In the genomic region with DNA sequence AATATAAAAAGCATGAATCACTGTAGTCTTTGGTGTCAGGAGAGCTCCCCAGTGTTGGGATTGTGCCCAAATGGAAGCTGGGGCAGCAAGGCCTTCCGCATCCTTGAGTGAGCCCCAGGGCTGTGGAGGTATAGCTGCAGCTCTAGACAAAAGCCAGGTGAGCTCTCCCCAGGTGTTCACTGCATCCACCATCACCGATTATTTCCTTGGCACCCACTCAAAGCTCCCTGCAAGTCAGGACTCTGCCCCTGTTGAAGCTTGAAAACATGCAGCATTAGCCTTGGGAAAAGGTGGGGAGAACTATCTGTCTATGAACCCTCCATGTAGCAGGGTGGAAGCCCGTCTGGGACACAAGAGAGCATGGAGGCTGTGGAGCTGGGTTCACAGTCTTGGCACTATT, we compare ENCODE assay signal across 27 cellular contexts.
DNase-seq lines count a peak whose midpoint lies in the region; ATAC-seq, FAIRE-seq and TF ChIP-seq lines count a peak whose summit lies in the region.
"Had no signal": no experiment of that assay in that cellular context is flagged by ENCODE, and none has a peak within 500 bp of the region (broad histone marks: within the 10 kb centered on the region; RNA-seq: fewer than 3 reads in every experiment).

No MANE protein-coding gene starts in this region.

- peaks cover 38% of the 10 kb centered on the region for H3K4me1 ChIP-seq in keratinocyte (ENCODE audit: control insufficient read depth, extremely low read depth, insufficient read depth, low read length)

- peak; percentile 81 for FAIRE-seq in keratinocyte (lab: Jason Lieb, UNC)
- FAIRE-seq: A549, GM12878, GM12892, GM18507 had no signal

- no peaks in the 10 kb centered on the region for H3K9me1 ChIP-seq in keratinocyte (ENCODE audit: control insufficient read depth, extremely low read depth, insufficient read depth, low read length)

- H4K20me1 ChIP-seq in keratinocyte (ENCODE audit: control insufficient read depth, extremely low read depth, insufficient read depth, low read length), result no peaks in the 10 kb centered on the region
- H4K20me1 ChIP-seq: BLaER1 treated with 17β-estradiol and CSF1 and Interleukin-3, amounts not matched to agents 10 nM and 100 nM had no signal

- H3K27me3 ChIP-seq in keratinocyte (ENCODE audit: control insufficient read depth, extremely low read depth, insufficient read depth, low read length), result peaks cover 4% of the 10 kb centered on the region

- CTCF ChIA-PET in HEK293T (lab: Yijun Ruan, JAX), result no interaction called here

- POLR2A ChIA-PET in HEK293T (lab: Yijun Ruan, JAX), result no interaction called here

- H2AFZ ChIP-seq in keratinocyte (ENCODE audit: control insufficient read depth, low read length), result no peak overlapping the region

- H3K79me2 ChIP-seq in keratinocyte (ENCODE audit: control insufficient read depth, insufficient read depth, low read length), result no peaks in the 10 kb centered on the region

- DNase-seq in DMS79 treated with DMSO at 0.1 percent for 48 hours (lab: John Stamatoyannopoulos, UW), result peak; percentile 20
- DNase-seq in DMS79 (lab: John Stamatoyannopoulos, UW), result no peak
- DNase-seq in CD14-positive monocyte (ENCODE audit: low spot score), result peak; percentile 24
- DNase-seq in keratinocyte (ENCODE audit: low read depth, low spot score), result no peak
- no peak for DNase-seq in iPS-NIHi11 (ENCODE audit: low spot score)
- DNase-seq in HEK293T (ENCODE audit: extremely low spot score), result no peak
- no peak for DNase-seq in stimulated activated naive CD4-positive, alpha-beta T cell treated with Interleukin-2 at 50 U/mL for 16 hours (lab: John Stamatoyannopoulos, UW)
- DNase-seq: AML-193; CD4-positive, alpha-beta memory T cell; CD4-positive, CD25-positive, alpha-beta regulatory T cell; CD8-positive, alpha-beta memory T cell; COR-L47; DMS 273 treated with DMSO at 0.1 percent for 48 hours; DMS153; DMS53; DND-41; EL; GDM1 had no signal

- no peak overlapping the region for H3K9ac ChIP-seq in keratinocyte (ENCODE audit: control insufficient read depth, extremely low read depth, insufficient read depth, low read length)
- H3K9ac ChIP-seq: BLaER1 treated with 17β-estradiol and CSF1 and Interleukin-3, amounts not matched to agents 10 nM and 100 nM had no signal

- H3K9me3 ChIP-seq in keratinocyte (ENCODE audit: control insufficient read depth, low read depth, low read length), result peaks cover 4% of the 10 kb centered on the region

- no peaks in the 10 kb centered on the region for H3K36me3 Mint-ChIP-seq in CD14-positive monocyte
- H3K36me3 Mint-ChIP-seq: CD4-positive, alpha-beta memory T cell; CD4-positive, CD25-positive, alpha-beta regulatory T cell; CD8-positive, alpha-beta memory T cell had no signal

- peak overlapping the region; percentile 17 for H3K4me2 ChIP-seq in keratinocyte (ENCODE audit: control insufficient read depth, extremely low read depth, insufficient read depth, low read depth, low read length)
- H3K4me2 ChIP-seq: A549; BLaER1 treated with 17β-estradiol and CSF1 and Interleukin-3, amounts not matched to agents 10 nM and 100 nM had no signal

- no peaks in the 10 kb centered on the region for H3K36me3 ChIP-seq in keratinocyte (ENCODE audit: control insufficient read depth in 2 of 2, extremely low read depth in 1 of 2, insufficient read depth in 2 of 2, low read length in 2 of 2)
- H3K36me3 ChIP-seq: BLaER1 treated with 17β-estradiol and CSF1 and Interleukin-3, amounts not matched to agents 10 nM and 100 nM had no signal

- peak overlapping the region; percentile 54 for H3K27ac ChIP-seq in keratinocyte (ENCODE audit: control insufficient read depth, insufficient read depth, low read length)
- H3K27ac ChIP-seq: 22Rv1; A549; BLaER1 treated with 17β-estradiol and CSF1 and Interleukin-3, amounts not matched to agents 10 nM and 100 nM; C4-2B had no signal

- dilution Hi-C loops in keratinocyte (cut with MboI; ENCODE audit: extremely low pct_ligation_motif_present, low sequenced_read_pairs), result no loop called here

- H3K27ac Mint-ChIP-seq in CD14-positive monocyte, result no peak overlapping the region
- H3K27ac Mint-ChIP-seq: B cell; CD4-positive, alpha-beta memory T cell; CD4-positive, CD25-positive, alpha-beta regulatory T cell; CD8-positive, alpha-beta memory T cell had no signal

- peak; percentile 36 for ATAC-seq in esophagus mucosa
- ATAC-seq: A549, GM12878 had no signal

- H3K4me3 ChIP-seq in keratinocyte (ENCODE audit: control insufficient read depth in 2 of 3, extremely low read depth in 1 of 3, insufficient read depth in 2 of 3, low read depth in 1 of 3, low read length in 3 of 3), result no peak overlapping the region
- H3K4me3 ChIP-seq: A549; BLaER1 treated with 17β-estradiol and CSF1 and Interleukin-3, amounts not matched to agents 10 nM and 100 nM; GM12878 had no signal

- peaks cover 1 to 8% (median 3%) of the 10 kb centered on the region in 3 donors for H3K27me3 Mint-ChIP-seq in CD14-positive monocyte (ENCODE audit: low read depth in 3 of 3)

- TF ChIP-seq CTCF in CD14-positive monocyte (IDR thresholded peaks at IDR 0.05), result no peak
- no peak for TF ChIP-seq CTCF in keratinocyte (optimal IDR thresholded peaks at IDR 0.05 in 1 of 3, IDR thresholded peaks at IDR 0.05 in 1 of 3, conservative IDR thresholded peaks at IDR 0.05 in 1 of 3; ENCODE audit: extremely low read depth in 1 of 3, insufficient read depth in 2 of 3, low read length in 3 of 3)

- no peak overlapping the region for H3K4me3 Mint-ChIP-seq in CD14-positive monocyte
- H3K4me3 Mint-ChIP-seq: B cell; CD4-positive, alpha-beta memory T cell; CD4-positive, CD25-positive, alpha-beta regulatory T cell; CD8-positive, alpha-beta memory T cell had no signal

- H3K9me3 Mint-ChIP-seq in CD14-positive monocyte, result peaks cover 5 to 12% (median 7%) of the 10 kb centered on the region in 7 donors

- no peaks in the 10 kb centered on the region for H3K4me1 Mint-ChIP-seq in CD14-positive monocyte
- H3K4me1 Mint-ChIP-seq: B cell; CD4-positive, alpha-beta memory T cell; CD4-positive, CD25-positive, alpha-beta regulatory T cell; CD8-positive, alpha-beta memory T cell had no signal

- intact Hi-C loops in CD14-positive monocyte (cut with micrococcal nuclease), result no loop called here

TF ChIP-seq in HEK293T, 16 proteins besides CTCF, POLR2A, EP300 and RAD21:
- TF ChIP-seq, protein P1, sequence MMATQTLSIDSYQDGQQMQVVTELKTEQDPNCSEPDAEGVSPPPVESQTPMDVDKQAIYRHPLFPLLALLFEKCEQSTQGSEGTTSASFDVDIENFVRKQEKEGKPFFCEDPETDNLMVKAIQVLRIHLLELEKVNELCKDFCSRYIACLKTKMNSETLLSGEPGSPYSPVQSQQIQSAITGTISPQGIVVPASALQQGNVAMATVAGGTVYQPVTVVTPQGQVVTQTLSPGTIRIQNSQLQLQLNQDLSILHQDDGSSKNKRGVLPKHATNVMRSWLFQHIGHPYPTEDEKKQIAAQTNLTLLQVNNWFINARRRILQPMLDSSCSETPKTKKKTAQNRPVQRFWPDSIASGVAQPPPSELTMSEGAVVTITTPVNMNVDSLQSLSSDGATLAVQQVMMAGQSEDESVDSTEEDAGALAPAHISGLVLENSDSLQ (IDR thresholded peaks at IDR 0.05), result no peak
- no peak for TF ChIP-seq TARDBP (IDR thresholded peaks at IDR 0.05)
TF ChIP-seq in HEK293T: peak in this region for 0.

Comparison
In these comparisons a context has a peak if more than half of its experiments do, and no peak if none do; other contexts are left out.
1. DNase-seq: peak in DMS79 treated with DMSO at 0.1 percent for 48 hours (single experiment) and CD14-positive monocyte (single experiment); none in DMS79 (single experiment), keratinocyte (single experiment), iPS-NIHi11 (single experiment), HEK293T (single experiment) and stimulated activated naive CD4-positive, alpha-beta T cell treated with Interleukin-2 at 50 U/mL for 16 hours (single experiment).